In the genomic region with DNA sequence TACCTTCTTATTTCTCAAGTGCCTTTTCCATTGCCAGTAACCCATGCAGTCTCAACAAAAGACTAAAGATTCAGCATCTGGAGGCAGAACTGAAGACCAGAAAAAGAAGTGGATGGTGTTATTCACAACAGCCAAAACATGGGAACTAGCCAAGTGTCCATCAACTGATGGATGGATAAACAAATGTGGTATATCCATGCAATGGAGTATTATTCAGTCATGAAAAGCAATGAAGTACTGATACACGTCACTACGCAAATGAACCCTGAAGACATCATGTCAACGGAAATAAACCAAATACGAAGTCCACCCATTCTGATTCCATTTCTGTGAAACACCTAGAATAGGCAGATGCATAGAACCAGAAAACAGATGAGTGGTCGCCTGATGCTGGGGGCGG, we compare ENCODE assay signal across 19 cellular contexts. TPM values are rescaled to one million over a fixed set of nuclear protein-coding genes. Genes with fewer than 3 reads are reported as not detected.
A peak's percentile ranks its signal among the peaks of the same experiment; 100 is the strongest.
DNase-seq lines count a peak whose midpoint lies in the region; ATAC-seq and TF ChIP-seq lines count a peak whose summit lies in the region.
"Had no signal": no experiment of that assay in that cellular context is flagged by ENCODE, and none has a peak within 500 bp of the region (broad histone marks: within the 10 kb centered on the region; RNA-seq: fewer than 3 reads in every experiment).

No MANE protein-coding gene starts in this region.

- H3K4me1 ChIP-seq in BLaER1 treated with 17β-estradiol and CSF1 and Interleukin-3, amounts not matched to agents 10 nM and 100 nM: peaks cover 76 to 100% (median 96%) of the 10 kb centered on the region in 10 experiments
- H3K4me1 ChIP-seq in HCT116 (ENCODE audit: control insufficient read depth in 1 of 2, insufficient read depth in 2 of 2, low read length in 2 of 2) (peaks cover 0 to 8% of the 10 kb centered on the region in 2 experiments; a peak in 2 of 4 replicates), neutrophil (ENCODE audit: control insufficient read depth in 1 of 2, insufficient read depth in 1 of 2, low read depth in 1 of 2, low read length in 1 of 2) (peaks cover 20 to 21% of the 10 kb centered on the region in 2 experiments), stomach (peaks cover 0 to 24% (median 12%) of the 10 kb centered on the region in 4 donors)
- H3K4me1 ChIP-seq: SJCRH30 had no signal

- BruUV-seq in HCT116 (replicated peaks; lab: Mats Ljungman, UMichigan): no TSS peak

- no peak for TF ChIP-seq RAD21 in HCT116 (IDR thresholded peaks at IDR 0.05; ENCODE audit: low read depth)

- TF ChIP-seq CTCF in HCT116 (IDR thresholded peaks at IDR 0.05 in 2 of 3, conservative IDR thresholded peaks at IDR 0.05 in 1 of 3; ENCODE audit: borderline replicate concordance in 1 of 3, insufficient read depth in 1 of 3, low read depth in 2 of 3, low read length in 2 of 3): no peak
- no peak for TF ChIP-seq CTCF in neutrophil (IDR thresholded peaks at IDR 0.05)
- TF ChIP-seq CTCF in stomach (IDR thresholded peaks at IDR 0.05): no peak

- intact Hi-C loops in HCT116 (cut with micrococcal nuclease): no loop called here
- intact Hi-C loops in stomach (cut with DNase I; ENCODE audit: low total_unique reads): no loop called here

- H3K27me3 ChIP-seq in BLaER1 treated with 17β-estradiol and CSF1 and Interleukin-3, amounts not matched to agents 10 nM and 100 nM: no peaks in the 10 kb centered on the region
- peaks cover 9% of the 10 kb centered on the region; the same call in 1 of the 2 replicates for H3K27me3 ChIP-seq in HCT116 (ENCODE audit: insufficient read depth, low read length)
- H3K27me3 ChIP-seq in neutrophil: no peaks in the 10 kb centered on the region
- H3K27me3 ChIP-seq in stomach: peaks cover 0 to 5% (median 0%) of the 10 kb centered on the region in 3 donors
- H3K27me3 ChIP-seq: SJCRH30 had no signal

- H3K9me2 ChIP-seq in HCT116 (ENCODE audit: insufficient read depth): no peaks in the 10 kb centered on the region

- DNase-seq in HCT116 (ENCODE audit: low read depth, low spot score) (no peak), caudate nucleus (lab: John Stamatoyannopoulos, UW) (no peak), stomach (no peak)
- DNase-seq in activated CD8-positive, alpha-beta memory T cell treated with anti-CD3 and anti-CD28 coated beads, Interleukin-2, amount 50 U/mL, for 48 hours: no peak
- DNase-seq: ACHN; CD8-positive, alpha-beta T cell; GOT3; NCI-H1417; NCI-H187 treated with DMSO at 0.1 percent for 48 hours; NCI-H446; NCI-H69; NK-92 treated with Interleukin-12 subunit alpha and Interleukin-12 subunit beta, amount 100 ng/mL, for 24 hours; PC-3; SJCRH30 had no signal

- no peaks in the 10 kb centered on the region for H3K79me2 ChIP-seq in HCT116 (ENCODE audit: insufficient read depth, low read length)

- peak overlapping the region; percentile 75 to 99 (median 92) for H3K4me2 ChIP-seq in BLaER1 treated with 17β-estradiol and CSF1 and Interleukin-3, amounts not matched to agents 10 nM and 100 nM
- peak overlapping the region; percentile 8; the same call in 1 of the 2 replicates for H3K4me2 ChIP-seq in HCT116 (ENCODE audit: low read length)

- POLR2A ChIA-PET in HCT116 (lab: Charles Lee): no interaction called here

- H3K4me3 ChIP-seq in BLaER1 treated with 17β-estradiol and CSF1 and Interleukin-3, amounts not matched to agents 10 nM and 100 nM: peak overlapping the region in 8 of 10 experiments; percentile 16 to 54 (median 36); a peak in 8 of 20 replicates
- no peak overlapping the region for H3K4me3 ChIP-seq in HCT116 (replicated peaks in 1 of 2; ENCODE audit: low read depth in 1 of 2, low read length in 2 of 2)
- peak overlapping the region; percentile 3 to 48 for H3K4me3 ChIP-seq in neutrophil (ENCODE audit: low read depth in 1 of 2, low read length in 1 of 2)
- H3K4me3 ChIP-seq in stomach: no peak overlapping the region
- H3K4me3 ChIP-seq: GM12878, SJCRH30 had no signal

- 89 to 96% (median 96%) methylated on average over 6 of the region's 6 CpGs for WGBS in stomach, 5 donors

- peaks cover 0 to 26% (median 0%) of the 10 kb centered on the region in 11 experiments; a peak in 8 of 22 replicates for H3K9me3 ChIP-seq in BLaER1 treated with 17β-estradiol and CSF1 and Interleukin-3, amounts not matched to agents 10 nM and 100 nM (replicated peaks in 1 of 11)
- H3K9me3 ChIP-seq in HCT116 (ENCODE audit: control insufficient read depth in 1 of 2, insufficient read depth in 1 of 2, low read depth in 1 of 2, low read length in 2 of 2) (no peaks in the 10 kb centered on the region), neutrophil (no peaks in the 10 kb centered on the region), stomach (no peaks in the 10 kb centered on the region)
- H3K9me3 ChIP-seq: SJCRH30 had no signal

- peaks cover 0 to 28% (median 10%) of the 10 kb centered on the region in 11 experiments; a peak in 11 of 22 replicates for H3K36me3 ChIP-seq in BLaER1 treated with 17β-estradiol and CSF1 and Interleukin-3, amounts not matched to agents 10 nM and 100 nM
- H3K36me3 ChIP-seq in HCT116 (ENCODE audit: control insufficient read depth in 1 of 2, insufficient read depth in 2 of 2, low read length in 2 of 2) (no peaks in the 10 kb centered on the region), neutrophil (no peaks in the 10 kb centered on the region), stomach (no peaks in the 10 kb centered on the region)
- H3K36me3 ChIP-seq: SJCRH30 had no signal

- RAD21 ChIA-PET in HCT116 (lab: Charles Lee; ENCODE audit: low non-redundant PET in 1 of 2, low total read pairs in 2 of 2, uncharacterized antibody in 2 of 2, unreplicated experiment in 2 of 2): no interaction called here

- no peak for TF ChIP-seq POLR2A in HCT116 (IDR thresholded peaks at IDR 0.05; ENCODE audit: borderline replicate concordance, extremely low read depth, insufficient read depth, insufficient read length)
- TF ChIP-seq POLR2A in stomach (IDR thresholded peaks at IDR 0.05): no peak

- peak overlapping the region; percentile 85 to 96 (median 91) for H3K27ac ChIP-seq in BLaER1 treated with 17β-estradiol and CSF1 and Interleukin-3, amounts not matched to agents 10 nM and 100 nM
- H3K27ac ChIP-seq in HCT116 (ENCODE audit: low read depth, low read length): no peak overlapping the region
- H3K27ac ChIP-seq in caudate nucleus (ENCODE audit: low read depth, low read length): peak overlapping the region; percentile 26
- H3K27ac ChIP-seq in neutrophil: peak overlapping the region; percentile 89
- no peak overlapping the region for H3K27ac ChIP-seq in stomach
- H3K27ac ChIP-seq: RWPE1, SJCRH30 had no signal

- ATAC-seq in HCT116 (no peak), GM18502 (IDR thresholded peaks at IDR 0.05; ENCODE audit: poor library complexity, unreplicated experiment) (no peak)
- ATAC-seq: CD8-positive, alpha-beta T cell; PC-3 had no signal

- TF ChIP-seq EP300 in stomach (IDR thresholded peaks at IDR 0.05): no peak

- CTCF ChIA-PET in HCT116 (lab: Charles Lee): no interaction called here

- peak overlapping the region; percentile 76 to 86 (median 80); a peak in 21 of 22 replicates for H3K9ac ChIP-seq in BLaER1 treated with 17β-estradiol and CSF1 and Interleukin-3, amounts not matched to agents 10 nM and 100 nM
- no peak overlapping the region for H3K9ac ChIP-seq in HCT116 (ENCODE audit: low read length)

- H2AFZ ChIP-seq in HCT116 (ENCODE audit: low read depth, low read length, poor library complexity, severe bottlenecking): no peak overlapping the region

- H4K20me1 ChIP-seq in BLaER1 treated with 17β-estradiol and CSF1 and Interleukin-3, amounts not matched to agents 10 nM and 100 nM: peaks cover 0 to 19% (median 0%) of the 10 kb centered on the region in 11 experiments; a peak in 7 of 22 replicates
- no peaks in the 10 kb centered on the region for H4K20me1 ChIP-seq in HCT116 (ENCODE audit: insufficient read depth)

TF ChIP-seq in HCT116, 20 proteins besides CTCF, POLR2A, EP300 and RAD21 (continues in another document):
- TF ChIP-seq CBX3 (IDR thresholded peaks at IDR 0.05; ENCODE audit: low read depth) (no peak), SP1 (IDR thresholded peaks at IDR 0.05; ENCODE audit: low read depth) (no peak), YY1 (IDR thresholded peaks at IDR 0.05; ENCODE audit: extremely low read depth, insufficient replicate concordance, low read depth, low read length) (no peak), POLR2AphosphoS5 (IDR thresholded peaks at IDR 0.05; ENCODE audit: low read depth, low read length) (no peak), FOSL1 (IDR thresholded peaks at IDR 0.05; ENCODE audit: low read depth) (no peak)
- TF ChIP-seq, protein P1, sequence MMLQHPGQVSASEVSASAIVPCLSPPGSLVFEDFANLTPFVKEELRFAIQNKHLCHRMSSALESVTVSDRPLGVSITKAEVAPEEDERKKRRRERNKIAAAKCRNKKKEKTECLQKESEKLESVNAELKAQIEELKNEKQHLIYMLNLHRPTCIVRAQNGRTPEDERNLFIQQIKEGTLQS (IDR thresholded peaks at IDR 0.05): no peak
- TF ChIP-seq, protein P2, sequence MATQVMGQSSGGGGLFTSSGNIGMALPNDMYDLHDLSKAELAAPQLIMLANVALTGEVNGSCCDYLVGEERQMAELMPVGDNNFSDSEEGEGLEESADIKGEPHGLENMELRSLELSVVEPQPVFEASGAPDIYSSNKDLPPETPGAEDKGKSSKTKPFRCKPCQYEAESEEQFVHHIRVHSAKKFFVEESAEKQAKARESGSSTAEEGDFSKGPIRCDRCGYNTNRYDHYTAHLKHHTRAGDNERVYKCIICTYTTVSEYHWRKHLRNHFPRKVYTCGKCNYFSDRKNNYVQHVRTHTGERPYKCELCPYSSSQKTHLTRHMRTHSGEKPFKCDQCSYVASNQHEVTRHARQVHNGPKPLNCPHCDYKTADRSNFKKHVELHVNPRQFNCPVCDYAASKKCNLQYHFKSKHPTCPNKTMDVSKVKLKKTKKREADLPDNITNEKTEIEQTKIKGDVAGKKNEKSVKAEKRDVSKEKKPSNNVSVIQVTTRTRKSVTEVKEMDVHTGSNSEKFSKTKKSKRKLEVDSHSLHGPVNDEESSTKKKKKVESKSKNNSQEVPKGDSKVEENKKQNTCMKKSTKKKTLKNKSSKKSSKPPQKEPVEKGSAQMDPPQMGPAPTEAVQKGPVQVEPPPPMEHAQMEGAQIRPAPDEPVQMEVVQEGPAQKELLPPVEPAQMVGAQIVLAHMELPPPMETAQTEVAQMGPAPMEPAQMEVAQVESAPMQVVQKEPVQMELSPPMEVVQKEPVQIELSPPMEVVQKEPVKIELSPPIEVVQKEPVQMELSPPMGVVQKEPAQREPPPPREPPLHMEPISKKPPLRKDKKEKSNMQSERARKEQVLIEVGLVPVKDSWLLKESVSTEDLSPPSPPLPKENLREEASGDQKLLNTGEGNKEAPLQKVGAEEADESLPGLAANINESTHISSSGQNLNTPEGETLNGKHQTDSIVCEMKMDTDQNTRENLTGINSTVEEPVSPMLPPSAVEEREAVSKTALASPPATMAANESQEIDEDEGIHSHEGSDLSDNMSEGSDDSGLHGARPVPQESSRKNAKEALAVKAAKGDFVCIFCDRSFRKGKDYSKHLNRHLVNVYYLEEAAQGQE (IDR thresholded peaks at IDR 0.05; ENCODE audit: low read depth): no peak

RNA-seq across cellular contexts. Expression of a gene that starts 25.6 kb away (rescaled TPM):
- total RNA-seq in HCT116 (2021; ENCODE audit: unreplicated experiment) (4.1 TPM), stomach (100 to 1,000 TPM in 1 of 5 donors, 10 to 100 TPM in 4; 24.5 to 185 (median 42.9) TPM)
- 2.2 and 3.5 TPM in 2 replicates for polyA plus RNA-seq in HCT116 (2012)
- 10 to 100 TPM in 1 of 3 donors, 1 to 10 TPM in 2; 4.1 to 21.2 (median 9.0) TPM for polyA plus RNA-seq in stomach
- total RNA-seq: PC-3 had no signal

Comparison
In these comparisons a context has a peak if more than half of its experiments do, and no peak if none do; other contexts are left out.
1. H3K27ac ChIP-seq: peak in BLaER1 treated with 17β-estradiol and CSF1 and Interleukin-3, amounts not matched to agents 10 nM and 100 nM (11 of 11), caudate nucleus (single experiment) and neutrophil (single experiment); none in HCT116 (single experiment) and stomach (0 of 5).
2. H3K4me3 ChIP-seq: peak in BLaER1 treated with 17β-estradiol and CSF1 and Interleukin-3, amounts not matched to agents 10 nM and 100 nM (8 of 10) and neutrophil (2 of 2); none in HCT116 (0 of 2) and stomach (0 of 4).